23 cellular contexts compared by ENCODE assay signal in the genomic region with DNA sequence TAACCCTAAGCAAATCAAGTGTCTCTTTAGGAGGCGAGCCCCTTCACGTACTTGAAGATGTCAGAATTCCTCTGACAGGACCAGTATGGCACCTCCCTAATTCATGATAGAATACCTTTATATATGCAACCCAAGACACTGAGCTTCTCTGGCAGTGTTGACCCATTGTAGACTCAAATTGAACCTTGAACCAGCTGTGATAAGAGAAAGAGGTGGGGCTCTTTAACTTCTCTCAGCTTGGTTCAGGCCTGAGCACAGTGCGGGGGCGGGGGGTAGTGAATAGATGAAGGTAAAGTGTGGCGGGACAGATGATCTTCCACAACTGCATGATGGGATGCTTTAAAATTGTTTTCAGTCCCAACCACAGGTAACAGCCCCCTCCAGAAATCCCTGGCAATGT. TPM values are rescaled to one million over a fixed set of nuclear protein-coding genes. Genes with fewer than 3 reads are reported as not detected.
DNase-seq lines count a peak whose midpoint lies in the region; ATAC-seq and TF ChIP-seq lines count a peak whose summit lies in the region.
"Had no signal": no experiment of that assay in that cellular context is flagged by ENCODE, and none has a peak within 500 bp of the region (broad histone marks: within the 10 kb centered on the region; RNA-seq: fewer than 3 reads in every experiment).

No MANE protein-coding gene starts in this region.

- CTCF ChIA-PET in Calu3 (lab: Charles Lee) = interaction anchor here (0.6 kb wide), 1 partner anchor 18 kb away, joined by 3 read pairs; no protein-coding TSS in a partner anchor

- no peaks in the 10 kb centered on the region for H3K36me3 ChIP-seq in colonic mucosa
- H3K36me3 ChIP-seq in liver (ENCODE audit: control insufficient read depth in 4 of 4, insufficient read depth in 3 of 4, low read depth in 1 of 4, low read length in 3 of 4) = peaks cover 2 to 10% (median 7%) of the 10 kb centered on the region in 4 donors
- H3K36me3 ChIP-seq in psoas muscle (ENCODE audit: insufficient read depth in 1 of 2, low read depth in 1 of 2) = peaks cover 0 to 15% of the 10 kb centered on the region in 2 donors
- H3K36me3 ChIP-seq: thoracic aorta had no signal

- H3K4me1 ChIP-seq in colonic mucosa (peaks cover 7% of the 10 kb centered on the region), liver (ENCODE audit: control insufficient read depth in 4 of 4, insufficient read depth in 4 of 4, low read length in 3 of 4) (peaks cover 21 to 75% (median 51%) of the 10 kb centered on the region in 4 donors), psoas muscle (peaks cover 82% of the 10 kb centered on the region)

- no peak for TF ChIP-seq CTCF in Calu3 (IDR thresholded peaks at IDR 0.05; ENCODE audit: unreplicated experiment)
- TF ChIP-seq CTCF in colonic mucosa (IDR thresholded peaks at IDR 0.05) = no peak
- TF ChIP-seq CTCF in liver (IDR thresholded peaks at IDR 0.05; ENCODE audit: low read depth, low read length, missing input control) = no peak
- TF ChIP-seq CTCF in psoas muscle (IDR thresholded peaks at IDR 0.05) = no peak

- peaks cover 31% of the 10 kb centered on the region for H3K36me3 Mint-ChIP-seq in Calu3 (ENCODE audit: insufficient read depth, unreplicated experiment)

- peak overlapping the region in 1 of 2 donors; percentile 63 for H3K9ac ChIP-seq in colonic mucosa (ENCODE audit: low read depth in 2 of 2, low read length in 2 of 2)
- H3K9ac ChIP-seq in liver (ENCODE audit: low read depth in 1 of 2, low read length in 2 of 2) = no peak overlapping the region

- H3K4me1 Mint-ChIP-seq in Calu3 (ENCODE audit: low read depth, unreplicated experiment) = peaks cover 51% of the 10 kb centered on the region

- no peak for TF ChIP-seq RAD21 in liver (IDR thresholded peaks at IDR 0.05)

- WGBS in liver = 86% methylated on average over 5 of the region's 5 CpGs
- WGBS in psoas muscle, 3 donors = 90 to 98% (median 97%) methylated on average over 5 of the region's 5 CpGs

- no TSS peak for BruUV-seq in Calu3 (replicated peaks; lab: Mats Ljungman, UMichigan)

- H3K27ac Mint-ChIP-seq in Calu3 (ENCODE audit: unreplicated experiment) = peak overlapping the region; percentile 63
- H3K27ac Mint-ChIP-seq: activated CD8-positive, alpha-beta T cell treated with anti-CD3 and anti-CD28 coated beads for 36 hours; B cell; naive thymus-derived CD8-positive, alpha-beta T cell; stimulated activated memory B cell treated with anti-CD40 and anti-IgM and Interleukin-4, amounts not matched to agents 10 μg/mL and 1 μg/mL and 100 μg/mL, for 72 hours had no signal

- H3K4me3 Mint-ChIP-seq in Calu3 (ENCODE audit: low read depth, unreplicated experiment) = peak overlapping the region; percentile 55
- H3K4me3 Mint-ChIP-seq: activated CD8-positive, alpha-beta T cell treated with anti-CD3 and anti-CD28 coated beads for 36 hours; B cell; stimulated activated memory B cell treated with anti-CD40 and anti-IgM and Interleukin-4, amounts not matched to agents 10 μg/mL and 1 μg/mL and 100 μg/mL, for 72 hours had no signal

- H3K9me3 Mint-ChIP-seq in Calu3 (ENCODE audit: low read depth, unreplicated experiment) = no peaks in the 10 kb centered on the region
- H3K9me3 Mint-ChIP-seq: activated CD8-positive, alpha-beta T cell treated with anti-CD3 and anti-CD28 coated beads for 36 hours; naive thymus-derived CD8-positive, alpha-beta T cell; stimulated activated memory B cell treated with anti-CD40 and anti-IgM and Interleukin-4, amounts not matched to agents 10 μg/mL and 1 μg/mL and 100 μg/mL, for 72 hours had no signal

- H3K27ac ChIP-seq in colonic mucosa (peak overlapping the region; percentile 81), liver (ENCODE audit: low read depth in 1 of 2, low read length in 2 of 2) (no peak overlapping the region), psoas muscle (peak overlapping the region; percentile 53)
- H3K27ac ChIP-seq: A549, thoracic aorta had no signal

- intact Hi-C loops in Calu3 (cut with micrococcal nuclease; ENCODE audit: unreplicated experiment) (no loop called here), colonic mucosa (cut with DNase I) (no loop called here), psoas muscle (cut with DNase I) (loop anchor here in 1 of 2 donors (5.0 kb wide), 1 partner anchor 68 kb away; no protein-coding TSS in a partner anchor)

- ATAC-seq in psoas muscle (no peak), GM18873 (IDR thresholded peaks at IDR 0.05; ENCODE audit: low FRiP score, unreplicated experiment) (no peak), HG03135 (IDR thresholded peaks at IDR 0.05; ENCODE audit: unreplicated experiment) (no peak)
- ATAC-seq: A549; activated CD4-positive, CD25-positive, alpha-beta regulatory T cell treated with anti-CD3 and anti-CD28 coated beads, Interleukin-2, amount 50 U/mL, for 24 hours; activated CD8-positive, alpha-beta T cell treated with anti-CD3 and anti-CD28 coated beads for 36 hours; HCT116; naive thymus-derived CD8-positive, alpha-beta T cell; stimulated activated memory B cell treated with anti-CD40 and anti-IgM and Interleukin-4, amounts not matched to agents 10 μg/mL and 1 μg/mL and 100 μg/mL, for 72 hours had no signal

- no peaks in the 10 kb centered on the region for H3K9me3 ChIP-seq in colonic mucosa
- no peaks in the 10 kb centered on the region for H3K9me3 ChIP-seq in liver (ENCODE audit: control insufficient read depth in 4 of 4, low read length in 3 of 4)
- no peaks in the 10 kb centered on the region for H3K9me3 ChIP-seq in psoas muscle
- H3K9me3 ChIP-seq: A549, thoracic aorta had no signal

- H3K27me3 ChIP-seq in colonic mucosa = no peaks in the 10 kb centered on the region
- no peaks in the 10 kb centered on the region for H3K27me3 ChIP-seq in liver (ENCODE audit: control insufficient read depth in 4 of 4, insufficient read depth in 4 of 4, low read length in 3 of 4)
- no peaks in the 10 kb centered on the region for H3K27me3 ChIP-seq in psoas muscle (ENCODE audit: insufficient read depth in 3 of 3, low read length in 2 of 3)

- H3K4me3 ChIP-seq in colonic mucosa (peak overlapping the region; percentile 10), liver (ENCODE audit: low read depth in 1 of 3, low read length in 3 of 3) (no peak overlapping the region), psoas muscle (no peak overlapping the region)
- H3K4me3 ChIP-seq: A549, thoracic aorta had no signal

- no peaks in the 10 kb centered on the region for H3K27me3 Mint-ChIP-seq in Calu3 (ENCODE audit: unreplicated experiment)
- H3K27me3 Mint-ChIP-seq: activated CD8-positive, alpha-beta T cell treated with anti-CD3 and anti-CD28 coated beads for 36 hours; B cell; naive thymus-derived CD8-positive, alpha-beta T cell; stimulated activated memory B cell treated with anti-CD40 and anti-IgM and Interleukin-4, amounts not matched to agents 10 μg/mL and 1 μg/mL and 100 μg/mL, for 72 hours had no signal

- DNase-seq in Calu3 = no peak
- DNase-seq in colonic mucosa = peak; percentile 82
- no peak for DNase-seq in psoas muscle
- DNase-seq in SKM-1 (lab: John Stamatoyannopoulos, UW; ENCODE audit: unreplicated experiment) = no peak
- no peak for DNase-seq in stimulated activated CD4-positive, alpha-beta T cell treated with anti-CD3 and anti-CD28 coated beads, Interleukin-4, amount 100 ng/mL, for 4 hours
- DNase-seq: activated CD8-positive, alpha-beta T cell treated with anti-CD3 and anti-CD28 coated beads for 36 hours; activated gamma-delta T cell treated with Interleukin-2 at 50 U/mL for 16 hours; DND-41; foreskin melanocyte; MV-4-11; naive thymus-derived CD8-positive, alpha-beta T cell; NCI-H1694; posterior cingulate gyrus; stimulated activated CD4-positive, alpha-beta T cell treated with anti-CD3 and anti-CD28 coated beads, Interleukin-1b, Interleukin-23, amount 100 ng/mL, for 48 hours had no signal

TF ChIP-seq in liver, 16 proteins besides CTCF, POLR2A, EP300 and RAD21 (continues in another document):
- TF ChIP-seq JUND (IDR thresholded peaks at IDR 0.05) = no peak
- no peak for TF ChIP-seq HNF4G (IDR thresholded peaks at IDR 0.05)
- no peak for TF ChIP-seq YY1 (IDR thresholded peaks at IDR 0.05)
- TF ChIP-seq, protein P1, sequence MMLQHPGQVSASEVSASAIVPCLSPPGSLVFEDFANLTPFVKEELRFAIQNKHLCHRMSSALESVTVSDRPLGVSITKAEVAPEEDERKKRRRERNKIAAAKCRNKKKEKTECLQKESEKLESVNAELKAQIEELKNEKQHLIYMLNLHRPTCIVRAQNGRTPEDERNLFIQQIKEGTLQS (IDR thresholded peaks at IDR 0.05) = no peak
- no peak for TF ChIP-seq NR2F2 (IDR thresholded peaks at IDR 0.05)
- TF ChIP-seq SP1 (IDR thresholded peaks at IDR 0.05) = no peak
- no peak for TF ChIP-seq TAF1 (conservative IDR thresholded peaks at IDR 0.05)
- TF ChIP-seq FOXA2 (IDR thresholded peaks at IDR 0.05) = no peak
- TF ChIP-seq, protein P2, sequence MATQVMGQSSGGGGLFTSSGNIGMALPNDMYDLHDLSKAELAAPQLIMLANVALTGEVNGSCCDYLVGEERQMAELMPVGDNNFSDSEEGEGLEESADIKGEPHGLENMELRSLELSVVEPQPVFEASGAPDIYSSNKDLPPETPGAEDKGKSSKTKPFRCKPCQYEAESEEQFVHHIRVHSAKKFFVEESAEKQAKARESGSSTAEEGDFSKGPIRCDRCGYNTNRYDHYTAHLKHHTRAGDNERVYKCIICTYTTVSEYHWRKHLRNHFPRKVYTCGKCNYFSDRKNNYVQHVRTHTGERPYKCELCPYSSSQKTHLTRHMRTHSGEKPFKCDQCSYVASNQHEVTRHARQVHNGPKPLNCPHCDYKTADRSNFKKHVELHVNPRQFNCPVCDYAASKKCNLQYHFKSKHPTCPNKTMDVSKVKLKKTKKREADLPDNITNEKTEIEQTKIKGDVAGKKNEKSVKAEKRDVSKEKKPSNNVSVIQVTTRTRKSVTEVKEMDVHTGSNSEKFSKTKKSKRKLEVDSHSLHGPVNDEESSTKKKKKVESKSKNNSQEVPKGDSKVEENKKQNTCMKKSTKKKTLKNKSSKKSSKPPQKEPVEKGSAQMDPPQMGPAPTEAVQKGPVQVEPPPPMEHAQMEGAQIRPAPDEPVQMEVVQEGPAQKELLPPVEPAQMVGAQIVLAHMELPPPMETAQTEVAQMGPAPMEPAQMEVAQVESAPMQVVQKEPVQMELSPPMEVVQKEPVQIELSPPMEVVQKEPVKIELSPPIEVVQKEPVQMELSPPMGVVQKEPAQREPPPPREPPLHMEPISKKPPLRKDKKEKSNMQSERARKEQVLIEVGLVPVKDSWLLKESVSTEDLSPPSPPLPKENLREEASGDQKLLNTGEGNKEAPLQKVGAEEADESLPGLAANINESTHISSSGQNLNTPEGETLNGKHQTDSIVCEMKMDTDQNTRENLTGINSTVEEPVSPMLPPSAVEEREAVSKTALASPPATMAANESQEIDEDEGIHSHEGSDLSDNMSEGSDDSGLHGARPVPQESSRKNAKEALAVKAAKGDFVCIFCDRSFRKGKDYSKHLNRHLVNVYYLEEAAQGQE (IDR thresholded peaks at IDR 0.05) = no peak
- TF ChIP-seq RXRA (IDR thresholded peaks at IDR 0.05) = peak; percentile 8 to 25

RNA-seq across cellular contexts. Expression of a gene that starts 12.1 kb away (rescaled TPM):
- total RNA-seq in Calu3 (2022) (29.8 and 37.1 TPM in 2 replicates), colonic mucosa (10 to 100 TPM; 28.2 to 61.8 TPM), liver (10 to 100 TPM; 16.0 to 49.6 TPM), psoas muscle (10 to 100 TPM; 54.3 to 93.1 (median 77.8) TPM)
- polyA plus RNA-seq in liver (10 to 100 TPM; 32.5 to 41.0 TPM), psoas muscle (10 to 100 TPM; 13.3 to 61.9 (median 27.4) TPM)

Comparison
In these comparisons a context has a peak if more than half of its experiments do, and no peak if none do; other contexts are left out.
1. H3K27ac ChIP-seq: peak in colonic mucosa (single experiment) and psoas muscle (single experiment); none in liver (0 of 2).